Comparison of ENCODE assay signal across 1 cellular context in the genomic region with DNA sequence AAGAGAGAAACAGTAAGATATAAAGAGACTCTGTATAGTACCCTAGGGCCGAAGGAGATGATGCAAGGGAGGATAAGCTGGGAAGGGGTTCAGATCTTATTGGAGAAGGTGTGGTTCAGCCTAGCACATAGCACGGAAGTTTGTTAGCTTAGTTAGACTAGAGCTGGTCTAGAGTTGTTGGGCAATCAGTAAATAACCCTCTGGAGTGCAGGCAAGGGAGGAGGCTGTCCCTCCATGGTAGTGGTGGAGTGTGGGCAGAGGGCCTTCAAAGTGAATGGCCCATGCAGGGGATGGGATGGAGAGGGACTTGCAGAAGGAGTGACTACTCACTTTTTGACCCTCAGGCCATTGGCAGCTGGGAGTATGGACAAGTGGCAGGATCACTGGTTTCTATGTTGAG.
TF ChIP-seq lines count a peak whose summit lies in the region.

No MANE protein-coding gene starts in this region.

TF ChIP-seq in HepG2, 621 proteins besides CTCF, POLR2A, EP300 and RAD21 (continued from another document):
- TF ChIP-seq, protein P1, sequence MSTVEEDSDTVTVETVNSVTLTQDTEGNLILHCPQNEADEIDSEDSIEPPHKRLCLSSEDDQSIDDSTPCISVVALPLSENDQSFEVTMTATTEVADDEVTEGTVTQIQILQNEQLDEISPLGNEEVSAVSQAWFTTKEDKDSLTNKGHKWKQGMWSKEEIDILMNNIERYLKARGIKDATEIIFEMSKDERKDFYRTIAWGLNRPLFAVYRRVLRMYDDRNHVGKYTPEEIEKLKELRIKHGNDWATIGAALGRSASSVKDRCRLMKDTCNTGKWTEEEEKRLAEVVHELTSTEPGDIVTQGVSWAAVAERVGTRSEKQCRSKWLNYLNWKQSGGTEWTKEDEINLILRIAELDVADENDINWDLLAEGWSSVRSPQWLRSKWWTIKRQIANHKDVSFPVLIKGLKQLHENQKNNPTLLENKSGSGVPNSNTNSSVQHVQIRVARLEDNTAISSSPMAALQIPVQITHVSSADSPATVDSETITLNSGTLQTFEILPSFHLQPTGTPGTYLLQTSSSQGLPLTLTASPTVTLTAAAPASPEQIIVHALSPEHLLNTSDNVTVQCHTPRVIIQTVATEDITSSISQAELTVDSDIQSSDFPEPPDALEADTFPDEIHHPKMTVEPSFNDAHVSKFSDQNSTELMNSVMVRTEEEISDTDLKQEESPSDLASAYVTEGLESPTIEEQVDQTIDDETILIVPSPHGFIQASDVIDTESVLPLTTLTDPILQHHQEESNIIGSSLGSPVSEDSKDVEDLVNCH (CRISPR knock-in tag; IDR thresholded peaks at IDR 0.05), result no peak
- TF ChIP-seq, protein P2, sequence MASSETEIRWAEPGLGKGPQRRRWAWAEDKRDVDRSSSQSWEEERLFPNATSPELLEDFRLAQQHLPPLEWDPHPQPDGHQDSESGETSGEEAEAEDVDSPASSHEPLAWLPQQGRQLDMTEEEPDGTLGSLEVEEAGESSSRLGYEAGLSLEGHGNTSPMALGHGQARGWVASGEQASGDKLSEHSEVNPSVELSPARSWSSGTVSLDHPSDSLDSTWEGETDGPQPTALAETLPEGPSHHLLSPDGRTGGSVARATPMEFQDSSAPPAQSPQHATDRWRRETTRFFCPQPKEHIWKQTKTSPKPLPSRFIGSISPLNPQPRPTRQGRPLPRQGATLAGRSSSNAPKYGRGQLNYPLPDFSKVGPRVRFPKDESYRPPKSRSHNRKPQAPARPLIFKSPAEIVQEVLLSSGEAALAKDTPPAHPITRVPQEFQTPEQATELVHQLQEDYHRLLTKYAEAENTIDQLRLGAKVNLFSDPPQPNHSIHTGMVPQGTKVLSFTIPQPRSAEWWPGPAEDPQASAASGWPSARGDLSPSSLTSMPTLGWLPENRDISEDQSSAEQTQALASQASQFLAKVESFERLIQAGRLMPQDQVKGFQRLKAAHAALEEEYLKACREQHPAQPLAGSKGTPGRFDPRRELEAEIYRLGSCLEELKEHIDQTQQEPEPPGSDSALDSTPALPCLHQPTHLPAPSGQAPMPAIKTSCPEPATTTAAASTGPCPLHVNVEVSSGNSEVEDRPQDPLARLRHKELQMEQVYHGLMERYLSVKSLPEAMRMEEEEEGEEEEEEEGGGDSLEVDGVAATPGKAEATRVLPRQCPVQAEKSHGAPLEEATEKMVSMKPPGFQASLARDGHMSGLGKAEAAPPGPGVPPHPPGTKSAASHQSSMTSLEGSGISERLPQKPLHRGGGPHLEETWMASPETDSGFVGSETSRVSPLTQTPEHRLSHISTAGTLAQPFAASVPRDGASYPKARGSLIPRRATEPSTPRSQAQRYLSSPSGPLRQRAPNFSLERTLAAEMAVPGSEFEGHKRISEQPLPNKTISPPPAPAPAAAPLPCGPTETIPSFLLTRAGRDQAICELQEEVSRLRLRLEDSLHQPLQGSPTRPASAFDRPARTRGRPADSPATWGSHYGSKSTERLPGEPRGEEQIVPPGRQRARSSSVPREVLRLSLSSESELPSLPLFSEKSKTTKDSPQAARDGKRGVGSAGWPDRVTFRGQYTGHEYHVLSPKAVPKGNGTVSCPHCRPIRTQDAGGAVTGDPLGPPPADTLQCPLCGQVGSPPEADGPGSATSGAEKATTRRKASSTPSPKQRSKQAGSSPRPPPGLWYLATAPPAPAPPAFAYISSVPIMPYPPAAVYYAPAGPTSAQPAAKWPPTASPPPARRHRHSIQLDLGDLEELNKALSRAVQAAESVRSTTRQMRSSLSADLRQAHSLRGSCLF (CRISPR knock-in tag; IDR thresholded peaks at IDR 0.05; ENCODE audit: borderline replicate concordance), result no peak
- TF ChIP-seq ARNT (IDR thresholded peaks at IDR 0.05), result no peak
TF ChIP-seq in HepG2: peak in this region for 56.
